ENCODE assay signal across 23 cellular contexts in genomic region chr9:14141736-14142135, GRCh38.
DNase-seq lines count a peak whose midpoint lies in the region; ATAC-seq and TF ChIP-seq lines count a peak whose summit lies in the region.
"Had no signal": no experiment of that assay in that cellular context is flagged by ENCODE, and none has a peak within 500 bp of the region (broad histone marks: within the 10 kb centered on the region; RNA-seq: fewer than 3 reads in every experiment).

No MANE protein-coding gene starts in this region.

- CTCF ChIA-PET in HEK293 (lab: Yijun Ruan, JAX): interaction anchor here (1.1 kb wide), 1 partner anchor 1050 kb away, joined by 3 read pairs; no protein-coding TSS in a partner anchor
- CTCF ChIA-PET in HEK293T (lab: Yijun Ruan, JAX): interaction anchor here (0.6 kb wide), 1 partner anchor 206 kb away, joined by 3 read pairs; no protein-coding TSS in a partner anchor

- H3K79me2 ChIP-seq in neural progenitor cell (ENCODE audit: low read depth): no peaks in the 10 kb centered on the region

- H3K4me1 Mint-ChIP-seq in neural progenitor cell: peaks cover 3% of the 10 kb centered on the region
- H3K4me1 Mint-ChIP-seq: CD14-positive monocyte; CD4-positive, alpha-beta memory T cell; CD4-positive, CD25-positive, alpha-beta regulatory T cell; CD8-positive, alpha-beta memory T cell had no signal

- no peaks in the 10 kb centered on the region for H3F3A ChIP-seq in neural progenitor cell (ENCODE audit: low read depth)

- H4K20me1 ChIP-seq in neural progenitor cell (ENCODE audit: low read depth): no peaks in the 10 kb centered on the region
- H4K20me1 ChIP-seq: BLaER1 had no signal

- DNase-seq in HEK293T (ENCODE audit: extremely low spot score) (no peak), neural progenitor cell (ENCODE audit: low spot score) (no peak)
- no peak for DNase-seq in activated naive CD4-positive, alpha-beta T cell (lab: John Stamatoyannopoulos, UW)
- DNase-seq: 8988T; ACHN; BE2C; C1 segment of cervical spinal cord; CD4-positive, alpha-beta memory T cell; CD4-positive, CD25-positive, alpha-beta regulatory T cell; CD8-positive, alpha-beta memory T cell; COR-L47; DMS 273 treated with DMSO at 0.1 percent for 48 hours; DMS153; DMS53; DMS79; DND-41; EL; GDM1 had no signal

- H3K36me3 ChIP-seq in HEK293 (ENCODE audit: control insufficient read depth in 2 of 2, insufficient read depth in 1 of 2, low read length in 2 of 2) (no peaks in the 10 kb centered on the region), neural progenitor cell (no peaks in the 10 kb centered on the region)
- H3K36me3 ChIP-seq: BLaER1 had no signal

- no peaks in the 10 kb centered on the region for H3K36me3 Mint-ChIP-seq in neural progenitor cell
- H3K36me3 Mint-ChIP-seq: CD14-positive monocyte; CD4-positive, alpha-beta memory T cell; CD4-positive, CD25-positive, alpha-beta regulatory T cell; CD8-positive, alpha-beta memory T cell had no signal

- H3K27me3 ChIP-seq in neural progenitor cell: no peaks in the 10 kb centered on the region
- H3K27me3 ChIP-seq: BE2C, BLaER1 had no signal

- TF ChIP-seq CTCF in HEK293 (tag by site-specific recombination; IDR thresholded peaks at IDR 0.05) (no peak), neural progenitor cell (IDR thresholded peaks at IDR 0.05) (no peak)

- H3K9me3 ChIP-seq in HEK293 (ENCODE audit: control insufficient read depth, insufficient read depth, low read depth, low read length) (no peaks in the 10 kb centered on the region), neural progenitor cell (ENCODE audit: low read depth) (no peaks in the 10 kb centered on the region)
- H3K9me3 ChIP-seq: BE2C had no signal

- H3K4me3 ChIP-seq in HEK293 (ENCODE audit: low read depth, low read length) (no peak overlapping the region), neural progenitor cell (no peak overlapping the region)
- H3K4me3 ChIP-seq: BLaER1, GM12878 had no signal

- H3K4me1 ChIP-seq in HEK293 (ENCODE audit: control insufficient read depth, insufficient read depth, low read length) (peaks cover 4% of the 10 kb centered on the region; the same call in 1 of the 2 replicates), neural progenitor cell (no peaks in the 10 kb centered on the region)

- no peak overlapping the region for H3K9ac ChIP-seq in neural progenitor cell
- H3K9ac ChIP-seq: BLaER1 had no signal

- H3K4me2 ChIP-seq in neural progenitor cell: no peak overlapping the region
- H3K4me2 ChIP-seq: BLaER1 had no signal

- H2AFZ ChIP-seq in neural progenitor cell (replicated peaks): peak overlapping the region; percentile 17

- no peak overlapping the region for H3K4me3 Mint-ChIP-seq in neural progenitor cell
- H3K4me3 Mint-ChIP-seq: CD14-positive monocyte; CD4-positive, alpha-beta memory T cell; CD4-positive, CD25-positive, alpha-beta regulatory T cell; CD8-positive, alpha-beta memory T cell had no signal

- no peaks in the 10 kb centered on the region for H3K27me3 Mint-ChIP-seq in neural progenitor cell (ENCODE audit: insufficient read depth, low read depth)
- H3K27me3 Mint-ChIP-seq: CD4-positive, alpha-beta memory T cell; CD4-positive, CD25-positive, alpha-beta regulatory T cell; CD8-positive, alpha-beta memory T cell had no signal

- H3K27ac Mint-ChIP-seq in neural progenitor cell: no peak overlapping the region
- H3K27ac Mint-ChIP-seq: CD14-positive monocyte; CD4-positive, alpha-beta memory T cell; CD4-positive, CD25-positive, alpha-beta regulatory T cell; CD8-positive, alpha-beta memory T cell had no signal

- POLR2A ChIA-PET in HEK293 (lab: Yijun Ruan, JAX) (no interaction called here), HEK293T (lab: Yijun Ruan, JAX) (no interaction called here)

- no peak overlapping the region for H3K27ac ChIP-seq in HEK293 (ENCODE audit: extremely low read depth, low read depth, low read length)
- no peak overlapping the region for H3K27ac ChIP-seq in neural progenitor cell
- H3K27ac ChIP-seq: BLaER1 had no signal

- no peak for ATAC-seq in HG02588 (IDR thresholded peaks at IDR 0.05; ENCODE audit: unreplicated experiment)
- ATAC-seq: GM12878 had no signal

- peaks cover 5% of the 10 kb centered on the region for H3K9me3 Mint-ChIP-seq in neural progenitor cell

TF ChIP-seq in HEK293, 187 proteins besides CTCF, POLR2A, EP300 and RAD21:
- TF ChIP-seq ZNF433 (tag by site-specific recombination; IDR thresholded peaks at IDR 0.05; ENCODE audit: low read depth): no peak
- TF ChIP-seq ZSCAN30 (tag by site-specific recombination; IDR thresholded peaks at IDR 0.05): no peak
- TF ChIP-seq ZNF747 (tag by site-specific recombination; IDR thresholded peaks at IDR 0.05): no peak
- TF ChIP-seq ZIC2 (tag by site-specific recombination; IDR thresholded peaks at IDR 0.05): peak; percentile 35
- no peak for TF ChIP-seq ZSCAN4 (tag by site-specific recombination; IDR thresholded peaks at IDR 0.05)

TF ChIP-seq in HEK293T, 16 proteins besides CTCF, POLR2A, EP300 and RAD21:
- TF ChIP-seq ZNF384 (IDR thresholded peaks at IDR 0.05) (peak; percentile 91), PKNOX1 (IDR thresholded peaks at IDR 0.05) (peak; percentile 33; the same call in 1 of the 2 replicates), L3MBTL2 (conservative IDR thresholded peaks at IDR 0.05) (no peak)
